8 cellular contexts compared by ENCODE assay signal in the genomic region with DNA sequence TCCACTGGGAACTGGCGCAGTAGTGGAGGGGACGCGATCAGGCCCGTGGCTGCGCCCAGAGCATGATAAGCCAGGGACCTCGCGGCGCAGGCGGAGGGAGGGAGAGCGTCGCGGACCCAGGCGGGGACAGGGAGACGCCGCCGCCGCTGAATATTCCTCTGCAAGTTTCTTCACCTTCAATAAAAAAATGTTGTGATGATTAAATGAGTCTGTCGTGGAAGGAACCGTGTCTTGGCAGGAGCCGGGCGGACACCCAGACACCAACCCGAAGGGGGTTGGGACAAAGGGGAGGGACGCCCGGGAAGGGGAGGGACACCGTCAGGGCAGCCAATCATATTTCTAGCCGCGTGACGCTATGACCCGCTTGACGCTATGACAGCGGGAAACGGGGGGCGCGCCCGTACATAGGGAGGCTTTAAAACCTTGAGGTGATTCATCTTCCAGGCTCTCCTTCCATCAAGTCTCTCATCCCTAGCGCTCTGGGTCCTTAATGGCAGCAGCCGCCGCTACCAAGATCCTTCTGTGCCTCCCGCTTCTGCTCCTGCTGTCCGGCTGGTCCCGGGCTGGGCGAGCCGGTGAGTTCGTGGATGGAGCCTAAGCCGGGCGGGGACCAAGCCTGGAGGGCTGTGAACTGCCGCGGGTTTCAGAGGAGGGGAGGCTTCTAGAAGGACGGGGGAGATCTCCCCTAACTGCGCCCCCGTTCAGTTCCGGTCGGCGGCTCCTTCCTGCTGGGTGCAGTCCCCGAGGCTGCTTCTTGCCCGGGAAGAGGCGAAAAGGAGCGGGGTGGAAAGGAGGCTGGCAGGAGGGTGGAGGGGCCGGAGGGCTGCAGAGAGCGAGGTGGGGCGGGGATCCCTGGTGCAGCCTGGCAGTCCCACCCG. TPM values are rescaled to one million over a fixed set of nuclear protein-coding genes. Genes with fewer than 3 reads are reported as not detected.
A peak's percentile ranks its signal among the peaks of the same experiment; 100 is the strongest.
DNase-seq lines count a peak whose midpoint lies in the region; ATAC-seq and TF ChIP-seq lines count a peak whose summit lies in the region.

Gene ULBP2 (plus strand): TSS at position 432 of the 878 bp plus-strand sequence. CDS start 59 bp downstream, at position 491.

- H3K9me3 Mint-ChIP-seq in chondrocyte (ENCODE audit: low read depth), result no peaks in the 10 kb centered on the region

- peaks cover 46% of the 10 kb centered on the region for H3K27me3 ChIP-seq in BE2C

- peaks cover 4% of the 10 kb centered on the region for H3K36me3 Mint-ChIP-seq in chondrocyte (ENCODE audit: low read depth)

- no peaks in the 10 kb centered on the region for H3K36me3 ChIP-seq in BE2C

- H3K4me1 ChIP-seq in BE2C, result no peaks in the 10 kb centered on the region

- H3K27ac Mint-ChIP-seq in chondrocyte (ENCODE audit: unreplicated experiment), result peak within 1 kb of the TSS; percentile 93

- TF ChIP-seq CTCF in BE2C (IDR thresholded peaks at IDR 0.05; ENCODE audit: low read depth, low read length) (no peak), chondrocyte (IDR thresholded peaks at IDR 0.05) (peak; percentile 37)

- peak; percentile 85 for DNase-seq in BE2C
- DNase-seq in NCI-H510A (lab: John Stamatoyannopoulos, UW), result peak; percentile 41
- peak; percentile 89 to 93 for DNase-seq in activated CD4-positive, alpha-beta T cell treated with anti-CD3 and anti-CD28 coated beads for 4 hours
- DNase-seq in chondrocyte (ENCODE audit: low spot score), result no peak
- peak; percentile 95 for DNase-seq in kidney glomerular epithelial cell (lab: John Stamatoyannopoulos, UW)
- DNase-seq in stimulated activated CD4-positive, alpha-beta T cell treated with anti-CD3 and anti-CD28 coated beads, Interleukin-15, amount 100 ng/mL, for 1 hour (ENCODE audit: low read depth in 1 of 2, low spot score in 1 of 2), result peak; percentile 70 to 78

- H3K27me3 Mint-ChIP-seq in chondrocyte (ENCODE audit: low read depth), result peaks cover 32% of the 10 kb centered on the region

- peak; percentile 36 for ATAC-seq in HG02642 (IDR thresholded peaks at IDR 0.05; ENCODE audit: poor library complexity, unreplicated experiment)
- ATAC-seq in HG03521 (IDR thresholded peaks at IDR 0.05; ENCODE audit: unreplicated experiment), result no peak

- H3K4me1 Mint-ChIP-seq in chondrocyte (ENCODE audit: low read depth), result peaks cover 21% of the 10 kb centered on the region

- peak within 1 kb of the TSS; percentile 87 for H3K4me3 Mint-ChIP-seq in chondrocyte (ENCODE audit: unreplicated experiment)

- H3K9me3 ChIP-seq in BE2C, result no peaks in the 10 kb centered on the region

- peak within 1 kb of the TSS; percentile 68 for H3K4me3 ChIP-seq in BE2C (ENCODE audit: low read depth, low read length)

RNA-seq across cellular contexts. Expression of gene ULBP2, which starts in this region (rescaled TPM):
- polyA plus RNA-seq in BE2C (2012; ENCODE audit: insufficient read depth, insufficient read length, low read depth), result 1.5 TPM
- total RNA-seq in chondrocyte, result 7.7 to 15.1 TPM (median 13.9 TPM) in 3 replicates
